Comparison of ENCODE assay signal across 8 cellular contexts in the genomic region with DNA sequence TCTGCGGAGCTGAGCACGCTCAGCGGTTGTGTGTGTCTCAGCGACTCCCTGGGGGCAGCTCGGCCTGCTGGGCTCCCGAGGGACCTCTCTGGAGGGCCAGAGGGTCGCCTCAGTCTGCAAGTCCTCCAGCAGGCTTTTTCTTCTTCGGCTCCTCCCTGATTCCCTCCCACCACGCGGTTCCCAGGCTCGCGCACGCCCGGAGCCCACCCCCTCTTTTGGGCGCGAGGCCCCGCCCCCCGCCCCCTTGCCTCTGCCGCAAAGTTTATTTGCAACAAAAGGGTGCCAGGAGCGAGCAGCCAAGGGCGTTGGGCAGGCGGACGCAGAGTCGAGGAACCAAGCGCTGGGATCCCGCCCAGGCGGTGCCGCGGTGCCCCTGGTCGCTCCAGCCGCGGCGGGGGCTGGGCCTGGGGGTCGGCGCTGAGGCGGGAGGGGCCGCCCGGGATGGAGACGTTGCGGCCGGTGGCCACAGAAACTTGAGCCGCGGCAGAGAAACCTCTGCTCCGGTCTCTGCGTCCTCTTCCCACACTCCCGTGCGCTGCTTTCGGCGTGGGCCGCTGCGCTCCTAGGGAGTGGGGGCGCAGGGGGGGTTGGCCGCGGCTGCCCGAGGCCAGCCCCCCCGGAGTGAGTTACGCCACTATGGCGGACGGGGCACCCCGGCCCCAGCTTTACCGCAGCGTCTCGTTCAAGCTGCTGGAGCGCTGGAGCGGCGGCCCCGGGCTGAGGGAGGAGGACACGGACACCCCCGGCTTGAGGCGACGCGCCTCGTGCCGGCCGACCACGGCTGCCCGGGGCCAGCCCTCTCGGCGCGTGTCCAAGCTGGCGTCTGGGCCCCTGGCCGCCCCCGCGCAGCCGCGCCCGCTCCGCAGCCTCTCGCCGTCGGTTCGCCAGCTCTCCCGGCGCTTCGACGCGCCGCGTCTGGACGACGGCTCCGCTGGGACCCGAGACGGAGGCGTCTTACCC. TPM values are rescaled to one million over a fixed set of nuclear protein-coding genes. Genes with fewer than 3 reads are reported as not detected.
DNase-seq lines count a peak whose midpoint lies in the region; ATAC-seq and TF ChIP-seq lines count a peak whose summit lies in the region.

A gene with protein sequence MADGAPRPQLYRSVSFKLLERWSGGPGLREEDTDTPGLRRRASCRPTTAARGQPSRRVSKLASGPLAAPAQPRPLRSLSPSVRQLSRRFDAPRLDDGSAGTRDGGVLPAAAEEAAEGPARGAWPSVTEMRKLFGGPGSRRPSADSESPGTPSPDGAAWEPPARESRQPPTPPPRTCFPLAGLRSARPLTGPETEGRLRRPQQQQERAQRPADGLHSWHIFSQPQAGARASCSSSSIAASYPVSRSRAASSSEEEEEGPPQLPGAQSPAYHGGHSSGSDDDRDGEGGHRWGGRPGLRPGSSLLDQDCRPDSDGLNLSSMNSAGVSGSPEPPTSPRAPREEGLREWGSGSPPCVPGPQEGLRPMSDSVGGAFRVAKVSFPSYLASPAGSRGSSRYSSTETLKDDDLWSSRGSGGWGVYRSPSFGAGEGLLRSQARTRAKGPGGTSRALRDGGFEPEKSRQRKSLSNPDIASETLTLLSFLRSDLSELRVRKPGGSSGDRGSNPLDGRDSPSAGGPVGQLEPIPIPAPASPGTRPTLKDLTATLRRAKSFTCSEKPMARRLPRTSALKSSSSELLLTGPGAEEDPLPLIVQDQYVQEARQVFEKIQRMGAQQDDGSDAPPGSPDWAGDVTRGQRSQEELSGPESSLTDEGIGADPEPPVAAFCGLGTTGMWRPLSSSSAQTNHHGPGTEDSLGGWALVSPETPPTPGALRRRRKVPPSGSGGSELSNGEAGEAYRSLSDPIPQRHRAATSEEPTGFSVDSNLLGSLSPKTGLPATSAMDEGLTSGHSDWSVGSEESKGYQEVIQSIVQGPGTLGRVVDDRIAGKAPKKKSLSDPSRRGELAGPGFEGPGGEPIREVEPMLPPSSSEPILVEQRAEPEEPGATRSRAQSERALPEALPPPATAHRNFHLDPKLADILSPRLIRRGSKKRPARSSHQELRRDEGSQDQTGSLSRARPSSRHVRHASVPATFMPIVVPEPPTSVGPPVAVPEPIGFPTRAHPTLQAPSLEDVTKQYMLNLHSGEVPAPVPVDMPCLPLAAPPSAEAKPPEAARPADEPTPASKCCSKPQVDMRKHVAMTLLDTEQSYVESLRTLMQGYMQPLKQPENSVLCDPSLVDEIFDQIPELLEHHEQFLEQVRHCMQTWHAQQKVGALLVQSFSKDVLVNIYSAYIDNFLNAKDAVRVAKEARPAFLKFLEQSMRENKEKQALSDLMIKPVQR (N-terminal part only) (plus strand): TSS at position 274 of the 960 bp plus-strand sequence. CDS start 363 bp downstream, at position 637.

- intact Hi-C loops in left colon (cut with DNase I, micrococcal nuclease) = no loop called here

- no peak for TF ChIP-seq CTCF in VCaP (conservative IDR thresholded peaks at IDR 0.05)

- ATAC-seq in HG02678 (IDR thresholded peaks at IDR 0.05; ENCODE audit: unreplicated experiment) (peak; percentile 27), left colon (peak; percentile 30)

- DNase-seq in NCI-H1694 treated with DMSO at 0.1 percent for 48 hours (lab: John Stamatoyannopoulos, UW) = peak; percentile 71
- no peak for DNase-seq in NCI-H1694 (lab: John Stamatoyannopoulos, UW)
- DNase-seq in NCI-H1436 (lab: John Stamatoyannopoulos, UW) = peak; percentile 82
- DNase-seq in dermis blood vessel endothelial cell = peak; percentile 77
- peak; percentile 62 to 71 for DNase-seq in left colon
- DNase-seq in stimulated activated CD4-positive, alpha-beta T cell treated with anti-CD3 and anti-CD28 coated beads, Interleukin-1b, Interleukin-23, amount 100 ng/mL, for 4 hours (ENCODE audit: low read depth in 2 of 2) = peak; percentile 33 to 46

- H3K27ac ChIP-seq in VCaP = peak within 1 kb of the TSS; percentile 92

RNA-seq across cellular contexts. Expression of the gene that starts here (rescaled TPM):
- total RNA-seq in dermis blood vessel endothelial cell (25.0 and 55.4 TPM in 2 replicates), left colon (10 to 100 TPM in 1 of 2 donors, 1 to 10 TPM in 1; 6.8 to 14.4 TPM)
